ENCODE assay signal across 26 cellular contexts in genomic region chr9:28389411-28389810, GRCh38.
"Had no signal": no experiment of that assay in that cellular context is flagged by ENCODE, and none has a peak within 500 bp of the region (broad histone marks: within the 10 kb centered on the region; RNA-seq: fewer than 3 reads in every experiment).

No MANE protein-coding gene starts in this region.

- H3K27ac ChIP-seq: colonic mucosa, epithelial cell of prostate, gastrocnemius medialis, heart left ventricle, hepatocyte, ovary, psoas muscle, sigmoid colon, skin epidermis, spleen, testis, tibial artery had no signal

- H3K27me3 ChIP-seq: colonic mucosa, gastrocnemius medialis, heart left ventricle, hepatocyte, ovary, sigmoid colon, spleen, testis, tibial artery had no signal

- DNase-seq: colonic mucosa; effector memory CD8-positive, alpha-beta T cell; foreskin fibroblast; gastrocnemius medialis; heart left ventricle; kidney; mesenchymal stem cell; natural killer cell; occipital lobe; ovary; posterior cingulate gyrus; psoas muscle; right cardiac atrium; sigmoid colon; spleen; stimulated activated CD4-positive, alpha-beta T cell treated with anti-CD3 and anti-CD28 coated beads, Interleukin-4, amount 100 ng/mL, for 4 hours; stimulated activated naive CD8-positive, alpha-beta T cell treated with anti-CD3 and anti-CD28 coated beads, Interleukin-15, Interleukin-2, amounts not matched to agents 100 U/mL and 50 U/mL, for 24 hours; substantia nigra; testis; tibial artery had no signal

- H3K79me2 ChIP-seq: hepatocyte had no signal

- H2AFZ ChIP-seq: hepatocyte had no signal

- H3K9me3 ChIP-seq: colonic mucosa, gastrocnemius medialis, ovary, psoas muscle, sigmoid colon, testis, tibial artery had no signal

- H3K4me1 ChIP-seq: colonic mucosa, gastrocnemius medialis, heart left ventricle, psoas muscle, sigmoid colon, spleen, testis, tibial artery had no signal

- H3K4me2 ChIP-seq: hepatocyte had no signal

- H3K4me3 ChIP-seq: colonic mucosa, gastrocnemius medialis, heart left ventricle, hepatocyte, ovary, psoas muscle, sigmoid colon, skin epidermis, spleen, testis, tibial artery had no signal

- ATAC-seq: effector memory CD8-positive, alpha-beta T cell; esophagus mucosa; gastrocnemius medialis; heart left ventricle; left lobe of liver; natural killer cell; psoas muscle; right cardiac atrium; stimulated activated memory B cell treated with anti-CD40 and anti-IgM and Interleukin-4, amounts not matched to agents 10 μg/mL and 1 μg/mL and 100 μg/mL, for 72 hours; stimulated activated naive CD8-positive, alpha-beta T cell treated with anti-CD3 and anti-CD28 coated beads, Interleukin-15, Interleukin-2, amounts not matched to agents 100 U/mL and 50 U/mL, for 24 hours had no signal

- H3K36me3 ChIP-seq: colonic mucosa, gastrocnemius medialis, heart left ventricle, ovary, sigmoid colon, spleen, tibial artery had no signal

- FAIRE-seq: kidney had no signal
